22 cellular contexts compared by ENCODE assay signal in genomic region chr5:34476941-34477565, GRCh38.
A peak's percentile ranks its signal among the peaks of the same experiment; 100 is the strongest.
DNase-seq lines count a peak whose midpoint lies in the region; ATAC-seq, FAIRE-seq and TF ChIP-seq lines count a peak whose summit lies in the region.
"Had no signal": no experiment of that assay in that cellular context is flagged by ENCODE, and none has a peak within 500 bp of the region (broad histone marks: within the 10 kb centered on the region; RNA-seq: fewer than 3 reads in every experiment).

No MANE protein-coding gene starts in this region.

- no peak for TF ChIP-seq CTCF in esophagus muscularis mucosa (IDR thresholded peaks at IDR 0.05)

- ATAC-seq in GM18867 (IDR thresholded peaks at IDR 0.05; ENCODE audit: unreplicated experiment) (no peak), GM19328 (IDR thresholded peaks at IDR 0.05; ENCODE audit: unreplicated experiment) (no peak)
- ATAC-seq: A549, GM12878, HCT116 had no signal

- TF ChIP-seq POLR2A in esophagus muscularis mucosa (IDR thresholded peaks at IDR 0.05; ENCODE audit: low read depth) = no peak

- no peak overlapping the region for H3K4me3 ChIP-seq in esophagus muscularis mucosa
- H3K4me3 ChIP-seq: A549; BLaER1 treated with 17β-estradiol and CSF1 and Interleukin-3, amounts not matched to agents 10 nM and 100 nM; GM12878 had no signal

- H3K27ac ChIP-seq in esophagus muscularis mucosa (replicated peaks in 1 of 4) = no peak overlapping the region
- H3K27ac ChIP-seq: A549; BLaER1 treated with 17β-estradiol and CSF1 and Interleukin-3, amounts not matched to agents 10 nM and 100 nM had no signal

- H3K4me1 ChIP-seq in esophagus muscularis mucosa = no peaks in the 10 kb centered on the region
- H3K4me1 ChIP-seq: A549, BE2C had no signal

- H3K36me3 ChIP-seq in esophagus muscularis mucosa = no peaks in the 10 kb centered on the region
- H3K36me3 ChIP-seq: BE2C; BLaER1 treated with 17β-estradiol and CSF1 and Interleukin-3, amounts not matched to agents 10 nM and 100 nM had no signal

- no peak for DNase-seq in HTR-8/SVneo (ENCODE audit: insufficient read length, low spot score)
- peak; percentile 68 for DNase-seq in NCI-H82 treated with DMSO at 0.1 percent for 48 hours (lab: John Stamatoyannopoulos, UW; ENCODE audit: unreplicated experiment)
- peak; percentile 91 for DNase-seq in esophagus muscularis mucosa (ENCODE audit: extremely low spot score)
- DNase-seq in RCC 7860 (ENCODE audit: low spot score) = no peak
- DNase-seq: 8988T; ACHN; AML-193; BE2C; CD4-positive, alpha-beta T cell; CD8-positive, alpha-beta memory T cell; DMS 273 treated with DMSO at 0.1 percent for 48 hours; DMS79; EL; GDM1; H9 had no signal

- FAIRE-seq in HTR-8/SVneo (lab: Jason Lieb, UNC) = peak; percentile 26
- FAIRE-seq in RCC 7860 (lab: Jason Lieb, UNC) = no peak
- FAIRE-seq: A549, D721Med, GM12878 had no signal

- intact Hi-C loops in esophagus muscularis mucosa (cut with DNase I) = no loop called here

- TF ChIP-seq EP300 in esophagus muscularis mucosa (IDR thresholded peaks at IDR 0.05) = no peak

- 93% methylated on average over 12 of the region's 12 CpGs for WGBS in esophagus muscularis mucosa

- H3K27me3 ChIP-seq in esophagus muscularis mucosa = peaks cover 0 to 7% (median 0%) of the 10 kb centered on the region in 4 donors
- H3K27me3 ChIP-seq: BLaER1 treated with 17β-estradiol and CSF1 and Interleukin-3, amounts not matched to agents 10 nM and 100 nM had no signal

- H3K9me3 ChIP-seq in esophagus muscularis mucosa = peaks cover 0 to 2% (median 0%) of the 10 kb centered on the region in 4 donors
- H3K9me3 ChIP-seq: A549, BE2C had no signal

Comparison
In these comparisons a context has a peak if more than half of its experiments do, and no peak if none do; other contexts are left out.
1. DNase-seq: peak in NCI-H82 treated with DMSO at 0.1 percent for 48 hours (single experiment) and esophagus muscularis mucosa (single experiment); none in HTR-8/SVneo (single experiment) and RCC 7860 (single experiment).